ENCODE assay signal across 16 cellular contexts in the genomic region with DNA sequence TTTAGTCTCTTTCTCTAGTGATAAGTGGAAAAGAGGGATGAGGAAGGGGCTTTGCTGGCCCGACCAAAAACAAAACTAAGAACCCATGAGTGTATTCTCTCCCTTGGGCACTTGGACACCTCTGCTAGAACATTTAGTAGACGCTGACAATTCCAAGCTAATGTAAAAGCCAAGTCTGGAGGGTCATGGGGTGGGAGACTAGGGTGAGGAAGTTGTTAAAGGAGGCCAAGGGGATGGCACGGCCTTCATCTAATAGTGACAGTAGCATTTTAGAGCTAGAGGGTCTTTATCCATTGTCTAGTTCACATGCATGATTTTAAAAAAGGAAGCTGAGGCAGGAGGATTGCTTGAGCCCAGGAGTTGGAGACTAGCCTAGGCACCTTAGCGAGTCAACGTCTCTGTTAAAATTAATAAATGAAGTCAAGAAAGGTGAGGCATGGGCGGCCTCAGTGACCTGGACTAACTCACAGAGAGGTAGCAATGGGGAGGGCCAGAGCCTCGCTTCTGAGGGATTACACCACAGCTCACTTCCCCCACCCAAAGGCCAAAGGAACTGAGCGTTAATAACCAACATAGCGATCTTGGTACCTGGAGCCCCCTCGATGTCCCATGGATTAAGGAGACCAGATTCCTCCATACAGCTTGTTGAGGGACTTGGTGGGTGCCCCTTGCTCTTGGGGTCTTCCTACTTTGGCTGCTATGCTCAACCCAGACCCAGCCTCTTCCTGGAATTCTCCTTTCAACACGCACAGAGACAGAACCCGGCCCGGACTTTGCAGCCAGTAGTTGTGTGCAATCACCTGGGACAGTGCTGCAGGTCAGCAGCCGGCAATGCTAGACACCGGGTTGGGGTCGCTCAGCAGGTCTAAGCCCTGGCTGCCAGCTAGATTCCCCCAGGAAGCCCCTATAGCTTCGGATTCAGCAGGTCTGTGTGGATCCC.
DNase-seq lines count a peak whose midpoint lies in the region; ATAC-seq and TF ChIP-seq lines count a peak whose summit lies in the region.
"Had no signal": no experiment of that assay in that cellular context is flagged by ENCODE, and none has a peak within 500 bp of the region (broad histone marks: within the 10 kb centered on the region; RNA-seq: fewer than 3 reads in every experiment).

No MANE protein-coding gene starts in this region.

- intact Hi-C loops in Caco-2 (cut with micrococcal nuclease; ENCODE audit: unreplicated experiment) = no loop called here

- H3K4me1 Mint-ChIP-seq in CD4-positive, CD25-positive, alpha-beta regulatory T cell = peaks cover 6 to 46% (median 19%) of the 10 kb centered on the region in 4 donors
- peaks cover 27% of the 10 kb centered on the region for H3K4me1 Mint-ChIP-seq in Caco-2 (ENCODE audit: low read depth, unreplicated experiment)
- H3K4me1 Mint-ChIP-seq in activated naive CD8-positive, alpha-beta T cell treated with anti-CD3 and anti-CD28 coated beads, Interleukin-2, amount 50 U/mL, for 24 hours = peaks cover 67% of the 10 kb centered on the region
- H3K4me1 Mint-ChIP-seq in naive B cell = peaks cover 24 to 52% (median 40%) of the 10 kb centered on the region in 3 donors

- H3K4me3 ChIP-seq in CD4-positive, CD25-positive, alpha-beta regulatory T cell (ENCODE audit: low read depth, low read length) = peak overlapping the region; percentile 51
- no peak overlapping the region for H3K4me3 ChIP-seq in Caco-2 (ENCODE audit: low read depth, low read length)
- H3K4me3 ChIP-seq: GM23248, left ventricle myocardium inferior, thoracic aorta had no signal

- H3K27me3 ChIP-seq in CD4-positive, CD25-positive, alpha-beta regulatory T cell (ENCODE audit: control insufficient read depth, insufficient read depth, low read length) = no peaks in the 10 kb centered on the region
- no peaks in the 10 kb centered on the region for H3K27me3 ChIP-seq in Caco-2 (replicated peaks; ENCODE audit: control insufficient read depth, insufficient read depth, low read length)

- H3K36me3 ChIP-seq in CD4-positive, CD25-positive, alpha-beta regulatory T cell (ENCODE audit: control insufficient read depth, insufficient read depth, low read length) = peaks cover 20% of the 10 kb centered on the region
- H3K36me3 ChIP-seq in Caco-2 (ENCODE audit: control insufficient read depth, insufficient read depth, low read length) = no peaks in the 10 kb centered on the region; the same call in 1 of the 2 replicates

- POLR2A ChIA-PET in Caco-2 (lab: Charles Lee) = no interaction called here

- DNase-seq in CD4-positive, CD25-positive, alpha-beta regulatory T cell = no peak
- DNase-seq in Caco-2 = no peak
- DNase-seq in activated naive CD8-positive, alpha-beta T cell treated with anti-CD3 and anti-CD28 coated beads, Interleukin-2, amount 50 U/mL, for 24 hours = no peak
- DNase-seq in naive B cell = no peak
- no peak for DNase-seq in globus pallidus (ENCODE audit: low spot score)
- no peak for DNase-seq in GM03348 (ENCODE audit: low spot score)
- DNase-seq: activated CD4-positive, alpha-beta T cell treated with anti-CD3 and anti-CD28 coated beads, Interleukin-2, amount 50 U/mL, for 48 hours; activated effector memory CD4-positive, alpha-beta T cell treated with Interleukin-2 at 50 U/mL for 16 hours; cortex of kidney; left ventricle myocardium inferior; NCI-H1092; NCI-H2081 treated with DMSO at 0.1 percent for 48 hours had no signal

- CTCF ChIA-PET in Caco-2 (lab: Charles Lee) = interaction anchor here (1.6 kb wide), 1 partner anchor 72 kb away, joined by 3 read pairs; no protein-coding TSS in a partner anchor

- peak overlapping the region in 3 of 4 donors; percentile 1 to 75 (median 62) for H3K4me3 Mint-ChIP-seq in CD4-positive, CD25-positive, alpha-beta regulatory T cell
- no peak overlapping the region for H3K4me3 Mint-ChIP-seq in Caco-2 (ENCODE audit: unreplicated experiment)
- no peak overlapping the region for H3K4me3 Mint-ChIP-seq in activated naive CD8-positive, alpha-beta T cell treated with anti-CD3 and anti-CD28 coated beads, Interleukin-2, amount 50 U/mL, for 24 hours
- H3K4me3 Mint-ChIP-seq in naive B cell = no peak overlapping the region

- no peaks in the 10 kb centered on the region for H3K9me3 Mint-ChIP-seq in CD4-positive, CD25-positive, alpha-beta regulatory T cell
- H3K9me3 Mint-ChIP-seq in Caco-2 (ENCODE audit: unreplicated experiment) = no peaks in the 10 kb centered on the region
- H3K9me3 Mint-ChIP-seq in activated naive CD8-positive, alpha-beta T cell treated with anti-CD3 and anti-CD28 coated beads, Interleukin-2, amount 50 U/mL, for 24 hours = no peaks in the 10 kb centered on the region
- no peaks in the 10 kb centered on the region for H3K9me3 Mint-ChIP-seq in naive B cell

- no peaks in the 10 kb centered on the region for H3K9me3 ChIP-seq in CD4-positive, CD25-positive, alpha-beta regulatory T cell (ENCODE audit: control insufficient read depth in 2 of 2, low read length in 2 of 2)
- H3K9me3 ChIP-seq in Caco-2 = no peaks in the 10 kb centered on the region
- H3K9me3 ChIP-seq: left ventricle myocardium inferior, thoracic aorta had no signal

- ATAC-seq in CD4-positive, CD25-positive, alpha-beta regulatory T cell (ENCODE audit: low read depth in 2 of 2) = no peak
- ATAC-seq in activated naive CD8-positive, alpha-beta T cell treated with anti-CD3 and anti-CD28 coated beads, Interleukin-2, amount 50 U/mL, for 24 hours = no peak
- ATAC-seq in naive B cell (ENCODE audit: low read depth in 2 of 2) (no peak), HG03469 (IDR thresholded peaks at IDR 0.05; ENCODE audit: unreplicated experiment) (no peak)

- no peak overlapping the region for H3K27ac ChIP-seq in CD4-positive, CD25-positive, alpha-beta regulatory T cell (ENCODE audit: insufficient read depth, low read length, poor library complexity, severe bottlenecking)
- H3K27ac ChIP-seq: GM23248, KMS-11, left ventricle myocardium inferior, thoracic aorta had no signal

- peaks cover 29% of the 10 kb centered on the region for H3K4me1 ChIP-seq in CD4-positive, CD25-positive, alpha-beta regulatory T cell (ENCODE audit: control insufficient read depth, insufficient read depth, low read length, poor library complexity, severe bottlenecking)
- H3K4me1 ChIP-seq in Caco-2 = peaks cover 41% of the 10 kb centered on the region

- TF ChIP-seq CTCF in Caco-2 (IDR thresholded peaks at IDR 0.05; ENCODE audit: insufficient read depth in 1 of 2, low read depth in 1 of 2, low read length in 1 of 2, severe bottlenecking in 1 of 2, unreplicated experiment in 1 of 2) = no peak

- H3K27ac Mint-ChIP-seq in CD4-positive, CD25-positive, alpha-beta regulatory T cell = peak overlapping the region; percentile 73 to 93 (median 84)
- H3K27ac Mint-ChIP-seq in Caco-2 (ENCODE audit: unreplicated experiment) (peak overlapping the region; percentile 50), naive B cell (peak overlapping the region in 4 of 6 donors; percentile 26 to 78 (median 63))
- peak overlapping the region; percentile 18 for H3K27ac Mint-ChIP-seq in activated naive CD8-positive, alpha-beta T cell treated with anti-CD3 and anti-CD28 coated beads, Interleukin-2, amount 50 U/mL, for 24 hours

- peaks cover 3% of the 10 kb centered on the region for H3K36me3 Mint-ChIP-seq in CD4-positive, CD25-positive, alpha-beta regulatory T cell
- H3K36me3 Mint-ChIP-seq in Caco-2 (ENCODE audit: insufficient read depth, unreplicated experiment) (peaks cover 25% of the 10 kb centered on the region), naive B cell (peaks cover 7% of the 10 kb centered on the region in 2 donors)
- H3K36me3 Mint-ChIP-seq in activated naive CD8-positive, alpha-beta T cell treated with anti-CD3 and anti-CD28 coated beads, Interleukin-2, amount 50 U/mL, for 24 hours (ENCODE audit: low read depth) = peaks cover 6% of the 10 kb centered on the region

- BruUV-seq in Caco-2 (replicated peaks; lab: Mats Ljungman, UMichigan) = no TSS peak

- no peaks in the 10 kb centered on the region for H3K27me3 Mint-ChIP-seq in CD4-positive, CD25-positive, alpha-beta regulatory T cell
- H3K27me3 Mint-ChIP-seq in Caco-2 (ENCODE audit: insufficient read depth, unreplicated experiment) (no peaks in the 10 kb centered on the region), naive B cell (no peaks in the 10 kb centered on the region)
- H3K27me3 Mint-ChIP-seq in activated naive CD8-positive, alpha-beta T cell treated with anti-CD3 and anti-CD28 coated beads, Interleukin-2, amount 50 U/mL, for 24 hours = no peaks in the 10 kb centered on the region

Comparison
In these comparisons a context has a peak if more than half of its experiments do, and no peak if none do; other contexts are left out.
1. H3K27ac Mint-ChIP-seq: peak in every context shown above with its lines; median percentile 84 in CD4-positive, CD25-positive, alpha-beta regulatory T cell; 63 in naive B cell; 50 in Caco-2; 18 in activated naive CD8-positive, alpha-beta T cell treated with anti-CD3 and anti-CD28 coated beads, Interleukin-2, amount 50 U/mL, for 24 hours.
2. H3K4me3 Mint-ChIP-seq: peak in CD4-positive, CD25-positive, alpha-beta regulatory T cell (3 of 4); none in Caco-2 (single experiment), activated naive CD8-positive, alpha-beta T cell treated with anti-CD3 and anti-CD28 coated beads, Interleukin-2, amount 50 U/mL, for 24 hours (single experiment) and naive B cell (0 of 8).